Comparison of ENCODE assay signal across 1 cellular context in genomic region chr11:46345131-46345597, GRCh38.
TF ChIP-seq lines count a peak whose summit lies in the region.

No MANE protein-coding gene starts in this region.

TF ChIP-seq in GM23338, 12 proteins besides CTCF, POLR2A, EP300 and RAD21 (continued from another document):
- TF ChIP-seq ETS1 (IDR thresholded peaks at IDR 0.05): no peak
